10 cellular contexts compared by ENCODE assay signal in genomic region chr1:91699339-91699970, GRCh38.
DNase-seq lines count a peak whose midpoint lies in the region; ATAC-seq and TF ChIP-seq lines count a peak whose summit lies in the region.
"Had no signal": no experiment of that assay in that cellular context is flagged by ENCODE, and none has a peak within 500 bp of the region (broad histone marks: within the 10 kb centered on the region; RNA-seq: fewer than 3 reads in every experiment).

No MANE protein-coding gene starts in this region.

- peaks cover 24% of the 10 kb centered on the region for H3K4me1 ChIP-seq in body of pancreas

- TF ChIP-seq CTCF in body of pancreas (IDR thresholded peaks at IDR 0.05), result no peak

- 44 to 48% methylated on average over 4 of the region's 4 CpGs for WGBS in body of pancreas, 2 donors

- no peaks in the 10 kb centered on the region for H3K36me3 ChIP-seq in body of pancreas (replicated peaks in 1 of 2; ENCODE audit: insufficient read depth in 1 of 2, low read depth in 2 of 2)

- no peaks in the 10 kb centered on the region for H3K9me3 ChIP-seq in body of pancreas

- no peak overlapping the region for H3K4me3 ChIP-seq in body of pancreas

- DNase-seq in HCEC 1CT (peak; percentile 91), body of pancreas (peak; percentile 30 to 69 (median 58)), left kidney (ENCODE audit: low read depth, low spot score) (peak; percentile 53), stromal cell of bone marrow (ENCODE audit: low read depth) (peak; percentile 92), NCI-H446 (lab: John Stamatoyannopoulos, UW) (no peak), NCI-H524 treated with DMSO at 0.1 percent for 48 hours (lab: John Stamatoyannopoulos, UW) (no peak)
- no peak for DNase-seq in stimulated activated CD4-positive, alpha-beta T cell treated with anti-CD3 and anti-CD28 coated beads, Interleukin-12 subunit alpha, Interleukin-12 subunit beta, amount 100 ng/mL, for 4 hours
- DNase-seq: activated CD4-positive, CD25-positive, alpha-beta regulatory T cell treated with anti-CD3 and anti-CD28 coated beads, Interleukin-2, amount 50 U/mL, for 72 hours; amygdala; foreskin melanocyte had no signal

- no peaks in the 10 kb centered on the region for H3K27me3 ChIP-seq in body of pancreas

- intact Hi-C loops in body of pancreas (cut with DNase I), result no loop called here

- no peak overlapping the region for H3K27ac ChIP-seq in body of pancreas

- ATAC-seq in body of pancreas, result peak; percentile 76

- TF ChIP-seq POLR2A in body of pancreas (IDR thresholded peaks at IDR 0.05), result no peak

Comparison
In these comparisons a context has a peak if more than half of its experiments do, and no peak if none do; other contexts are left out.
1. DNase-seq: peak in HCEC 1CT (single experiment), body of pancreas (4 of 4), left kidney (single experiment) and stromal cell of bone marrow (single experiment); none in stimulated activated CD4-positive, alpha-beta T cell treated with anti-CD3 and anti-CD28 coated beads, Interleukin-12 subunit alpha, Interleukin-12 subunit beta, amount 100 ng/mL, for 4 hours (single experiment), NCI-H446 (0 of 2) and NCI-H524 treated with DMSO at 0.1 percent for 48 hours (single experiment).